16 cellular contexts compared by ENCODE assay signal in the genomic region with DNA sequence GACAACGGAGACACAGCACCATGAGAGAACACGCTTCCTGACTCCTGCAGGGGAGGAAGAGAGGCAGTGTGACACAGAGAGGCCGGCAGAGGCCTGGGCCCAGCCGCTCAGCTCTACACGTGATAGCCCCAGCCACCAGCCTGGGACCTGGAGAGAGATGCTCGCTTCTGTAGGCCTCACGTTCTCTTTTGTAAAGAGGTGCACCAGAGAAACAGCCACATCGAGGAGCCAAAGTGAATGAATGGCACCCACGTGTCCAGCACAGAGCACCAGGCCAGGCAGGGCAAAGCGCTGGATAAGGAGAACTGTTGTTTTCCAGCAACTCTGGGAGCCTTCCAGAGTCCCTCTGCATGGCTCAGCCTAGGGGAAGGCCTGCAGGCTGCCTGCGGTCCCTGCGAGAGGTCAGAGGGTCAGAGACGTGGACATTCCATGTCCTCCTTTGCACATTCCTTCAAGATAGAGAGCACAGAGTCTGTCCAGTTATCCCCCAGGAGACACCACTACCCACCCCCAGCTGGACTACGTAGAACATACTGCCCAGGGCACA. TPM values are rescaled to one million over a fixed set of nuclear protein-coding genes. Genes with fewer than 3 reads are reported as not detected.
A peak's percentile ranks its signal among the peaks of the same experiment; 100 is the strongest.
DNase-seq lines count a peak whose midpoint lies in the region; ATAC-seq and TF ChIP-seq lines count a peak whose summit lies in the region.
"Had no signal": no experiment of that assay in that cellular context is flagged by ENCODE, and none has a peak within 500 bp of the region (broad histone marks: within the 10 kb centered on the region; RNA-seq: fewer than 3 reads in every experiment).

No MANE protein-coding gene starts in this region.

- peaks cover 6% of the 10 kb centered on the region; the same call in 1 of the 2 replicates for H3K27me3 Mint-ChIP-seq in HFFc6 (ENCODE audit: insufficient read depth)

- 38% methylated on average over 13 of the region's 14 CpGs for WGBS in esophagus muscularis mucosa
- 85 to 89% methylated on average over 14 of the region's 14 CpGs for WGBS in lung, 2 donors
- WGBS in spleen, 5 donors = 80 to 90% (median 85%) methylated on average over 12 to 14 of the region's 14 CpGs

- no peak for TF ChIP-seq CTCF in HFFc6 (IDR thresholded peaks at IDR 0.05)
- TF ChIP-seq CTCF in esophagus muscularis mucosa (IDR thresholded peaks at IDR 0.05) = no peak
- TF ChIP-seq CTCF in lung (IDR thresholded peaks at IDR 0.05; ENCODE audit: control extremely low read depth, extremely low read depth) = no peak
- no peak for TF ChIP-seq CTCF in spleen (IDR thresholded peaks at IDR 0.05 in 8 of 11, conservative IDR thresholded peaks at IDR 0.05 in 3 of 11)
- TF ChIP-seq CTCF in A673 (conservative IDR thresholded peaks at IDR 0.05; ENCODE audit: low read depth, low read length) = no peak

- peaks cover 21% of the 10 kb centered on the region for H3K4me1 Mint-ChIP-seq in HFFc6 (ENCODE audit: low read depth)

- H3K9me3 Mint-ChIP-seq in HFFc6 = no peaks in the 10 kb centered on the region
- H3K9me3 Mint-ChIP-seq: activated naive CD8-positive, alpha-beta T cell treated with anti-CD3 and anti-CD28 coated beads for 36 hours had no signal

- H3K36me3 ChIP-seq in esophagus muscularis mucosa (peaks cover 0 to 32% (median 16%) of the 10 kb centered on the region in 4 donors), lung (ENCODE audit: control insufficient read depth in 2 of 2, insufficient read depth in 2 of 2, low read length in 2 of 2) (peaks cover 0 to 4% of the 10 kb centered on the region in 2 donors), spleen (peaks cover 0 to 24% (median 0%) of the 10 kb centered on the region in 6 donors), A673 (ENCODE audit: insufficient read depth, low read length, poor library complexity, severe bottlenecking) (no peaks in the 10 kb centered on the region)

- no peak for TF ChIP-seq POLR2A in esophagus muscularis mucosa (IDR thresholded peaks at IDR 0.05; ENCODE audit: low read depth)
- TF ChIP-seq POLR2A in spleen (IDR thresholded peaks at IDR 0.05) = no peak

- POLR2A ChIA-PET in A673 (lab: Charles Lee; ENCODE audit: low non-redundant PET) = no interaction called here

- CTCF ChIA-PET in A673 (lab: Charles Lee) = no interaction called here

- peaks cover 96 to 100% (median 100%) of the 10 kb centered on the region in 4 donors for H3K4me1 ChIP-seq in esophagus muscularis mucosa
- H3K4me1 ChIP-seq in lung (ENCODE audit: control insufficient read depth in 2 of 2, insufficient read depth in 2 of 2, low read length in 2 of 2) = peaks cover 28 to 49% of the 10 kb centered on the region in 2 donors
- peaks cover 14 to 98% (median 64%) of the 10 kb centered on the region in 6 donors for H3K4me1 ChIP-seq in spleen
- H3K4me1 ChIP-seq in A673 (ENCODE audit: insufficient read depth, low read length, poor library complexity, severe bottlenecking) = no peaks in the 10 kb centered on the region

- H3K9me3 ChIP-seq in esophagus muscularis mucosa (no peaks in the 10 kb centered on the region), lung (ENCODE audit: control insufficient read depth in 2 of 2, insufficient read depth in 1 of 2, low read length in 1 of 2) (peaks cover 0 to 2% of the 10 kb centered on the region in 2 donors), spleen (no peaks in the 10 kb centered on the region), A673 (ENCODE audit: low read depth, low read length, poor library complexity, severe bottlenecking) (no peaks in the 10 kb centered on the region)

- H3K4me3 Mint-ChIP-seq in HFFc6 = no peak overlapping the region
- H3K4me3 Mint-ChIP-seq: activated naive CD8-positive, alpha-beta T cell treated with anti-CD3 and anti-CD28 coated beads for 36 hours had no signal

- BruUV-seq in A673 (replicated peaks; lab: Mats Ljungman, UMichigan) = no TSS peak

- 0 out of 2 replicates have a peak overlapping the region, but pooled peaks have one; percentile 29 for H3K27ac Mint-ChIP-seq in HFFc6
- H3K27ac Mint-ChIP-seq: activated naive CD8-positive, alpha-beta T cell treated with anti-CD3 and anti-CD28 coated beads for 36 hours had no signal

- H3K27ac ChIP-seq in esophagus muscularis mucosa (replicated peaks in 1 of 4) (peak overlapping the region; percentile 88 to 93 (median 92)), lung (ENCODE audit: low read depth in 1 of 2, low read length in 1 of 2) (peak overlapping the region; percentile 79), spleen (peak overlapping the region; percentile 36 to 88 (median 82)), A673 (ENCODE audit: low read depth, low read length, poor library complexity, severe bottlenecking) (no peak overlapping the region)

- DNase-seq in HFFc6 (no peak), esophagus muscularis mucosa (ENCODE audit: extremely low spot score) (no peak), lung (ENCODE audit: low spot score) (no peak), spleen (peak; percentile 61), NCI-H2196 treated with DMSO at 0.1 percent for 48 hours (lab: John Stamatoyannopoulos, UW; ENCODE audit: unreplicated experiment) (no peak), A673 (ENCODE audit: low spot score) (no peak), GOT3 (lab: John Stamatoyannopoulos, UW) (no peak)
- DNase-seq in activated CD8-positive, alpha-beta memory T cell treated with anti-CD3 and anti-CD28 coated beads, Interleukin-2, amount 50 U/mL, for 4 hours = no peak
- DNase-seq: activated naive CD8-positive, alpha-beta T cell treated with anti-CD3 and anti-CD28 coated beads for 36 hours; DMS153; effector memory CD4-positive, alpha-beta T cell; NCI-H1105 treated with DMSO at 0.1 percent for 48 hours; NCI-H510A had no signal

- peak overlapping the region in 1 of 4 donors; percentile 0 for H3K4me3 ChIP-seq in esophagus muscularis mucosa
- no peak overlapping the region for H3K4me3 ChIP-seq in lung
- H3K4me3 ChIP-seq in spleen = no peak overlapping the region
- no peak overlapping the region for H3K4me3 ChIP-seq in A673 (ENCODE audit: low read depth, low read length, poor library complexity, severe bottlenecking)
- H3K4me3 ChIP-seq: hepatocyte, skin epidermis had no signal

- no peak for ATAC-seq in lung (ENCODE audit: insufficient read depth, low FRiP score)

- H3K27me3 ChIP-seq in esophagus muscularis mucosa = no peaks in the 10 kb centered on the region
- H3K27me3 ChIP-seq in lung (ENCODE audit: control insufficient read depth, insufficient read depth) = no peaks in the 10 kb centered on the region
- H3K27me3 ChIP-seq in spleen (replicated peaks in 1 of 7) = peaks cover 0 to 47% (median 13%) of the 10 kb centered on the region in 7 donors
- H3K27me3 ChIP-seq in A673 (replicated peaks; ENCODE audit: insufficient read depth, low read depth, low read length, poor library complexity) = peaks cover 12% of the 10 kb centered on the region

- intact Hi-C loops in esophagus muscularis mucosa (cut with DNase I) = no loop called here
- intact Hi-C loops in spleen (cut with DNase I; ENCODE audit: low total_unique reads) = no loop called here
- intact Hi-C loops in A673 (cut with micrococcal nuclease; ENCODE audit: unreplicated experiment) = no loop called here

- H3K36me3 Mint-ChIP-seq in HFFc6 (ENCODE audit: low read depth) = peaks cover 14% of the 10 kb centered on the region
- H3K36me3 Mint-ChIP-seq: activated naive CD8-positive, alpha-beta T cell treated with anti-CD3 and anti-CD28 coated beads for 36 hours had no signal

- TF ChIP-seq EP300 in esophagus muscularis mucosa (IDR thresholded peaks at IDR 0.05) = no peak

RNA-seq across cellular contexts. Expression of a gene that starts 14.2 kb away (rescaled TPM):
- total RNA-seq in HFFc6 (2021; fragmentation: NEBNext Ultra II Directional; extraction: Animal tissue kit (Norgen Biotek cat#: 25700)) = 10 to 100 TPM; 47.8 to 65.0 (median 59.1) TPM
- total RNA-seq in esophagus muscularis mucosa = 100 to 1,000 TPM in 3 of 4 donors, 10 to 100 TPM in 1; 99.2 to 342 (median 175) TPM
- 100 to 1,000 TPM in 1 of 2 donors, 10 to 100 TPM in 1; 22.2 to 111 TPM for total RNA-seq in lung
- polyA plus RNA-seq in lung = 100 to 1,000 TPM in 1 of 2 donors, 10 to 100 TPM in 1; 49.6 to 138 TPM
- 100 to 1,000 TPM in 3 of 7 donors, 10 to 100 TPM in 4; 62.5 to 190 (median 76.3) TPM for total RNA-seq in spleen
- 100 to 1,000 TPM in 2 of 3 donors, 10 to 100 TPM in 1; 76.1 to 437 (median 328) TPM for polyA plus RNA-seq in spleen
- total RNA-seq in A673 (2021) = 1.2 and 1.5 TPM in 2 replicates

RNA-seq across cellular contexts. Expression of a gene that starts 15.2 kb away (rescaled TPM):
- total RNA-seq in HFFc6 (2021; fragmentation: NEBNext Ultra II Directional; extraction: Animal tissue kit (Norgen Biotek cat#: 25700)) = not detected
- total RNA-seq in esophagus muscularis mucosa (under 1 TPM in 1 of 4 donors, not detected in 3; 0.40 TPM), lung (under 1 TPM in 1 of 2 donors, not detected in 1; 0.40 TPM), spleen (under 1 TPM in 3 of 7 donors, not detected in 4; 0.22 to 0.79 (median 0.23) TPM), A673 (2021) (0.28 and 0.45 TPM in 2 replicates)
- polyA plus RNA-seq in lung (1 to 10 TPM in 1 of 2 donors, under 1 TPM in 1; 0.30 to 1.4 TPM), spleen (1 to 10 TPM in 1 of 3 donors, under 1 TPM in 2; 0.09 to 1.9 (median 0.26) TPM)
- total RNA-seq: activated naive CD8-positive, alpha-beta T cell treated with anti-CD3 and anti-CD28 coated beads for 36 hours; hepatocyte; HT1080 had no signal

RNA-seq across cellular contexts. Expression of a gene that starts 40.2 kb away (rescaled TPM):
- 1 to 10 TPM; 2.5 to 3.2 (median 3.0) TPM for total RNA-seq in HFFc6 (2021; fragmentation: NEBNext Ultra II Directional; extraction: Animal tissue kit (Norgen Biotek cat#: 25700))
- total RNA-seq in esophagus muscularis mucosa (10 to 100 TPM in 1 of 4 donors, 1 to 10 TPM in 3; 5.8 to 11.8 (median 9.4) TPM), lung (10 to 100 TPM in 1 of 2 donors, 1 to 10 TPM in 1; 7.1 to 11.0 TPM), spleen (10 to 100 TPM in 3 of 7 donors, 1 to 10 TPM in 4; 3.7 to 13.2 (median 9.6) TPM), A673 (2021) (7.1 and 7.6 TPM in 2 replicates)
- polyA plus RNA-seq in lung (1 to 10 TPM; 5.0 to 9.9 TPM), spleen (1 to 10 TPM; 8.3 to 9.0 (median 8.8) TPM)
